ENCODE assay signal across 21 cellular contexts in the genomic region with DNA sequence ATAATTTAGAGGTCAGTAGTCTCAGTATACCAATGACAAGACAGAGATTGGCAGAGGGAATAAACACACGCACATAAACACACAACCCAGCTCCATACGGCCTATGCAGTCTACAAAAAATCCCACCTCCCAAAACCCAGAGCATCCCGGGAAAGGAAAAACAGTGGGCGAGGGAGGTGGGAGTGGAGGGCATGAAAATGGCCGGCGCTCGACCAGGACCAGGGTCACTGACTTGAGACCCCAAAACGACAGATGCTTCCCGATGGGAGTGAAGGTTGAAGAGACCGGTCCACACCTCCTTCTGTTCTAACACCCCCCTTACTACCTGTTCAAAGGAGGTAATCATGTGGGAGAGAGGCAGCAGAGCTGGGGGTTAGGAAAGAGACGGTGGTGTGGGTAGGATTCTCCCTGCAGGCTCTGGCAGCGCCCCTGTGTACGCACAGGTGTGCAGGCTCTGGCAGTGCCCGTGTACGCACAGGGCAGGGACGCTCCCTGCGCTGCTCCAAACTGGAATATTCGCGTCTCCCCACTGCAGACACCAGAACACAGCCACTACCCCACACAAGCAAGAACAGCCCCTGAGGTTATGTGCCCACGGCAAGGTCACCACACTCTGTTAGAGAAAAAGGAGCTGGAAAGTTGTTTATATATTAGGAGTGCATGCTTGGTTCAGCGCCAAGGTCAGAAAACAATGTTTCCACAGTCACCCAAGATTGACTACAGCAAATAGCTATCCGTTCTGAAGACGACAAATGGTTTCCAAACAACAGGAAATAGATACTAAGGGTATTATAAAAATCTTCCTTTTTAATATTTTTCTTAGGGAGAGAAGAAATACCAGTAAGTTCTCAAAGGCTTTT.
A peak's percentile ranks its signal among the peaks of the same experiment; 100 is the strongest.
DNase-seq lines count a peak whose midpoint lies in the region; ATAC-seq and TF ChIP-seq lines count a peak whose summit lies in the region.
"Had no signal": no experiment of that assay in that cellular context is flagged by ENCODE, and none has a peak within 500 bp of the region (broad histone marks: within the 10 kb centered on the region; RNA-seq: fewer than 3 reads in every experiment).

No MANE protein-coding gene starts in this region.

- H3K27me3 ChIP-seq in SJCRH30: no peaks in the 10 kb centered on the region
- H3K27me3 ChIP-seq: Peyer's patch had no signal

- H3K27me3 Mint-ChIP-seq in CD14-positive monocyte (ENCODE audit: low read depth in 3 of 3) (peaks cover 1 to 5% (median 2%) of the 10 kb centered on the region in 3 donors), glutamatergic neuron (ENCODE audit: unreplicated experiment) (peaks cover 5% of the 10 kb centered on the region)
- H3K27me3 Mint-ChIP-seq: CD4-positive, alpha-beta memory T cell had no signal

- peak; percentile 24 for DNase-seq in CD14-positive monocyte (ENCODE audit: low spot score)
- peak; percentile 63 to 77 for DNase-seq in SJCRH30
- no peak for DNase-seq in glutamatergic neuron
- peak; percentile 7 for DNase-seq in renal cortical epithelial cell (ENCODE audit: low read depth)
- no peak for DNase-seq in RWPE1 (ENCODE audit: low spot score)
- DNase-seq: CD4-positive, alpha-beta memory T cell; DMS153; GF-D8; HCEC 1CT; NCI-H187; NCI-H345; NCI-H526 treated with DMSO at 0.1 percent for 48 hours had no signal

- H3K4me3 ChIP-seq in SJCRH30: peak overlapping the region; percentile 19; the same call in 1 of the 2 replicates
- H3K4me3 ChIP-seq: A549, GM12878, GM23338, K562, Peyer's patch, SK-N-MC had no signal

- H3K4me1 ChIP-seq in SJCRH30: 0 out of 2 replicates have a peak, but pooled peaks cover 4% of the 10 kb centered on the region
- H3K4me1 ChIP-seq: A549, Peyer's patch had no signal

- H3K36me3 Mint-ChIP-seq in CD14-positive monocyte (no peaks in the 10 kb centered on the region), glutamatergic neuron (ENCODE audit: unreplicated experiment) (peaks cover 9% of the 10 kb centered on the region)

- CTCF ChIA-PET in RWPE1 (lab: Yijun Ruan, JAX): no interaction called here

- no peaks in the 10 kb centered on the region for H3K4me1 Mint-ChIP-seq in CD14-positive monocyte
- H3K4me1 Mint-ChIP-seq in glutamatergic neuron (ENCODE audit: low read depth, unreplicated experiment): peaks cover 41% of the 10 kb centered on the region

- H3K9me3 Mint-ChIP-seq in CD14-positive monocyte (peaks cover 0 to 4% (median 0%) of the 10 kb centered on the region in 7 donors), glutamatergic neuron (ENCODE audit: unreplicated experiment) (peaks cover 12% of the 10 kb centered on the region)
- H3K9me3 Mint-ChIP-seq: GM23338 had no signal

- H3K36me3 ChIP-seq in SJCRH30: no peaks in the 10 kb centered on the region
- H3K36me3 ChIP-seq: Peyer's patch had no signal

- no peaks in the 10 kb centered on the region for H3K9me3 ChIP-seq in SJCRH30 (replicated peaks)
- H3K9me3 ChIP-seq: A549, Peyer's patch had no signal

- POLR2A ChIA-PET in RWPE1 (lab: Yijun Ruan, JAX; ENCODE audit: low non-redundant PET): no interaction called here

- no peak for ATAC-seq in HG03520 (IDR thresholded peaks at IDR 0.05; ENCODE audit: unreplicated experiment)
- no peak for ATAC-seq in GM19463 (IDR thresholded peaks at IDR 0.05; ENCODE audit: unreplicated experiment)
- ATAC-seq: A549, GM12878, GM23338, K562, Right ventricle myocardium inferior had no signal

- H3K4me3 Mint-ChIP-seq in CD14-positive monocyte: no peak overlapping the region
- H3K4me3 Mint-ChIP-seq in glutamatergic neuron (ENCODE audit: unreplicated experiment): no peak overlapping the region
- H3K4me3 Mint-ChIP-seq: CD4-positive, alpha-beta memory T cell; GM23338 had no signal

- TF ChIP-seq CTCF in CD14-positive monocyte (IDR thresholded peaks at IDR 0.05) (no peak), glutamatergic neuron (IDR thresholded peaks at IDR 0.05; ENCODE audit: partially characterized antibody, unreplicated experiment) (no peak), RWPE1 (conservative IDR thresholded peaks at IDR 0.05; ENCODE audit: low read depth) (no peak)

- H3K27ac Mint-ChIP-seq in CD14-positive monocyte: no peak overlapping the region
- H3K27ac Mint-ChIP-seq in glutamatergic neuron (ENCODE audit: unreplicated experiment): peak overlapping the region; percentile 64
- H3K27ac Mint-ChIP-seq: GM23338 had no signal

- intact Hi-C loops in CD14-positive monocyte (cut with micrococcal nuclease): no loop called here

- H3K27ac ChIP-seq in SJCRH30: peak overlapping the region; percentile 65
- no peak overlapping the region for H3K27ac ChIP-seq in RWPE1
- H3K27ac ChIP-seq: A549, Peyer's patch, SK-N-MC had no signal

Comparison
In these comparisons a context has a peak if more than half of its experiments do, and no peak if none do; other contexts are left out.
1. DNase-seq: peak in CD14-positive monocyte (single experiment), SJCRH30 (2 of 2) and renal cortical epithelial cell (single experiment); none in glutamatergic neuron (single experiment) and RWPE1 (single experiment).